In genomic region chr10:43598447-43598846, GRCh38 we compare ENCODE assay signal across 24 cellular contexts. TPM values are rescaled to one million over a fixed set of nuclear protein-coding genes. Genes with fewer than 3 reads are reported as not detected.
A peak's percentile ranks its signal among the peaks of the same experiment; 100 is the strongest.
DNase-seq lines count a peak whose midpoint lies in the region; ATAC-seq and TF ChIP-seq lines count a peak whose summit lies in the region.
"Had no signal": no experiment of that assay in that cellular context is flagged by ENCODE, and none has a peak within 500 bp of the region (broad histone marks: within the 10 kb centered on the region; RNA-seq: fewer than 3 reads in every experiment).

No MANE protein-coding gene starts in this region.

- H4K20me1 ChIP-seq in neural progenitor cell (ENCODE audit: low read depth) = no peaks in the 10 kb centered on the region

- H3K9me3 Mint-ChIP-seq in neural progenitor cell = peaks cover 6% of the 10 kb centered on the region
- H3K9me3 Mint-ChIP-seq in activated T-helper 2 cell treated with anti-CD3 and anti-CD28 coated beads, Interferon-gamma antibody, Interleukin-2, Interleukin-4, amounts not matched to agents 10 μg/mL and 5 μg/mL and 100 μg/mL, durations not matched to agents 14 hours and 24 hours and 36 hours = peaks cover 16% of the 10 kb centered on the region
- H3K9me3 Mint-ChIP-seq: activated B cell treated with CpG ODN at 0.5 μM for 24 hours had no signal

- H3K36me3 Mint-ChIP-seq in neural progenitor cell = no peaks in the 10 kb centered on the region
- peaks cover 7% of the 10 kb centered on the region for H3K36me3 Mint-ChIP-seq in activated T-helper 2 cell treated with anti-CD3 and anti-CD28 coated beads, Interferon-gamma antibody, Interleukin-2, Interleukin-4, amounts not matched to agents 10 μg/mL and 5 μg/mL and 100 μg/mL, durations not matched to agents 14 hours and 24 hours and 36 hours (ENCODE audit: low read depth)

- H3K27me3 ChIP-seq in adrenal gland = no peaks in the 10 kb centered on the region
- H3K27me3 ChIP-seq in neural progenitor cell = peaks cover 5% of the 10 kb centered on the region
- H3K27me3 ChIP-seq: cardiac muscle cell, gastrocnemius medialis, Peyer's patch, stomach, tibial nerve had no signal

- intact Hi-C loops in adrenal gland (cut with DNase I) = no loop called here
- intact Hi-C loops in activated T-helper 2 cell treated with anti-CD3 and anti-CD28 coated beads, Interferon-gamma antibody, Interleukin-2, Interleukin-4, amounts not matched to agents 10 μg/mL and 5 μg/mL and 100 μg/mL, durations not matched to agents 14 hours and 24 hours and 36 hours (cut with micrococcal nuclease) = loop anchor here (5.0 to 10.0 kb wide), 6 partner anchors 186 to 1044 kb away; no protein-coding TSS in a partner anchor

- H3K4me2 ChIP-seq in neural progenitor cell = no peak overlapping the region

- no peak overlapping the region for H3K27ac Mint-ChIP-seq in neural progenitor cell
- no peak overlapping the region for H3K27ac Mint-ChIP-seq in activated T-helper 2 cell treated with anti-CD3 and anti-CD28 coated beads, Interferon-gamma antibody, Interleukin-2, Interleukin-4, amounts not matched to agents 10 μg/mL and 5 μg/mL and 100 μg/mL, durations not matched to agents 14 hours and 24 hours and 36 hours
- H3K27ac Mint-ChIP-seq: activated B cell treated with CpG ODN at 0.5 μM for 24 hours; activated naive CD8-positive, alpha-beta T cell treated with anti-CD3 and anti-CD28 coated beads, Interleukin-2, amount 50 U/mL, for 24 hours; memory B cell; naive B cell had no signal

- TF ChIP-seq CTCF in AG10803 (conservative IDR thresholded peaks at IDR 0.05; ENCODE audit: low read length) = no peak
- TF ChIP-seq CTCF in adrenal gland (IDR thresholded peaks at IDR 0.05) = no peak
- TF ChIP-seq CTCF in fibroblast of pulmonary artery (IDR thresholded peaks at IDR 0.05; ENCODE audit: low read length, missing control alignments) = no peak
- TF ChIP-seq CTCF in neural progenitor cell (IDR thresholded peaks at IDR 0.05) = no peak

- H3K4me1 ChIP-seq in adrenal gland (replicated peaks in 1 of 2) (peaks cover 0 to 11% of the 10 kb centered on the region in 2 donors), neural progenitor cell (no peaks in the 10 kb centered on the region)
- H3K4me1 ChIP-seq: gastrocnemius medialis had no signal

- 30 to 48% (median 43%) methylated on average over 2 of the region's 2 CpGs for WGBS in adrenal gland, 4 donors

- ATAC-seq in GM19463 (IDR thresholded peaks at IDR 0.05; ENCODE audit: unreplicated experiment) = no peak
- ATAC-seq: activated naive CD8-positive, alpha-beta T cell treated with anti-CD3 and anti-CD28 coated beads, Interleukin-2, amount 50 U/mL, for 24 hours; gastrocnemius medialis had no signal

- H3F3A ChIP-seq in neural progenitor cell (ENCODE audit: low read depth) = no peaks in the 10 kb centered on the region

- TF ChIP-seq POLR2A in adrenal gland (IDR thresholded peaks at IDR 0.05) = no peak

- no peaks in the 10 kb centered on the region for H3K79me2 ChIP-seq in neural progenitor cell (ENCODE audit: low read depth)

- H3K27ac ChIP-seq in adrenal gland (no peak overlapping the region), neural progenitor cell (no peak overlapping the region)
- H3K27ac ChIP-seq: cardiac muscle cell, gastrocnemius medialis, Peyer's patch, stomach, tibial nerve had no signal

- peaks cover 5% of the 10 kb centered on the region for H3K27me3 Mint-ChIP-seq in neural progenitor cell (ENCODE audit: insufficient read depth, low read depth)
- H3K27me3 Mint-ChIP-seq in activated T-helper 2 cell treated with anti-CD3 and anti-CD28 coated beads, Interferon-gamma antibody, Interleukin-2, Interleukin-4, amounts not matched to agents 10 μg/mL and 5 μg/mL and 100 μg/mL, durations not matched to agents 14 hours and 24 hours and 36 hours (ENCODE audit: low read depth) = peaks cover 14% of the 10 kb centered on the region
- H3K27me3 Mint-ChIP-seq: activated B cell treated with CpG ODN at 0.5 μM for 24 hours; activated naive CD8-positive, alpha-beta T cell treated with anti-CD3 and anti-CD28 coated beads, Interleukin-2, amount 50 U/mL, for 24 hours had no signal

- H3K36me3 ChIP-seq in adrenal gland (replicated peaks in 1 of 2) = no peaks in the 10 kb centered on the region
- no peaks in the 10 kb centered on the region for H3K36me3 ChIP-seq in neural progenitor cell
- H3K36me3 ChIP-seq: cardiac muscle cell, gastrocnemius medialis, Peyer's patch, stomach, tibial nerve had no signal

- H3K4me3 Mint-ChIP-seq in neural progenitor cell = no peak overlapping the region
- H3K4me3 Mint-ChIP-seq in activated T-helper 2 cell treated with anti-CD3 and anti-CD28 coated beads, Interferon-gamma antibody, Interleukin-2, Interleukin-4, amounts not matched to agents 10 μg/mL and 5 μg/mL and 100 μg/mL, durations not matched to agents 14 hours and 24 hours and 36 hours (ENCODE audit: low read depth) = no peak overlapping the region
- H3K4me3 Mint-ChIP-seq: activated B cell treated with CpG ODN at 0.5 μM for 24 hours; activated naive CD8-positive, alpha-beta T cell treated with anti-CD3 and anti-CD28 coated beads, Interleukin-2, amount 50 U/mL, for 24 hours; memory B cell; naive B cell had no signal

- peak; percentile 56 for DNase-seq in AG10803 (ENCODE audit: low read depth)
- peak; percentile 10 for DNase-seq in ELR (ENCODE audit: low read depth)
- peak; percentile 36 to 66 (median 57) for DNase-seq in adrenal gland
- peak; percentile 59 for DNase-seq in fibroblast of pulmonary artery (ENCODE audit: low read depth)
- no peak for DNase-seq in neural progenitor cell (ENCODE audit: low spot score)
- no peak for DNase-seq in cerebellar cortex (ENCODE audit: low spot score)
- no peak for DNase-seq in activated T-helper 2 cell treated with anti-CD3 and anti-CD28 coated beads, Interferon-gamma antibody, Interleukin-2, Interleukin-4, amounts not matched to agents 10 μg/mL and 5 μg/mL and 100 μg/mL, durations not matched to agents 14 hours and 24 hours and 36 hours (ENCODE audit: low spot score)
- DNase-seq: activated B cell treated with CpG ODN at 0.5 μM for 24 hours; activated CD4-positive, alpha-beta T cell treated with anti-CD3 and anti-CD28 coated beads, Interleukin-2, amount 50 U/mL, for 4 hours; activated CD8-positive, alpha-beta memory T cell treated with anti-CD3 and anti-CD28 coated beads, Interleukin-2, amount 50 U/mL, for 4 hours; activated effector memory CD4-positive, alpha-beta T cell treated with Interleukin-2 at 50 U/mL for 16 hours; activated naive CD8-positive, alpha-beta T cell treated with anti-CD3 and anti-CD28 coated beads, Interleukin-2, amount 50 U/mL, for 24 hours; dermis blood vessel endothelial cell; DMS79 treated with DMSO at 0.1 percent for 48 hours; gastrocnemius medialis; naive B cell; NCI-H2081 treated with DMSO at 0.1 percent for 48 hours; Peyer's patch; stomach; T1000 had no signal

- H2AFZ ChIP-seq in neural progenitor cell (replicated peaks) = no peak overlapping the region

- H3K9ac ChIP-seq in neural progenitor cell = no peak overlapping the region

- H3K4me3 ChIP-seq in AG10803 (ENCODE audit: low read length) = no peak overlapping the region
- no peak overlapping the region for H3K4me3 ChIP-seq in adrenal gland
- no peak overlapping the region for H3K4me3 ChIP-seq in fibroblast of pulmonary artery (replicated peaks; ENCODE audit: low read depth, low read length)
- no peak overlapping the region for H3K4me3 ChIP-seq in neural progenitor cell
- H3K4me3 ChIP-seq: cardiac muscle cell, gastrocnemius medialis, Peyer's patch, stomach, tibial nerve had no signal

- H3K9me3 ChIP-seq in adrenal gland (replicated peaks in 1 of 3) = no peaks in the 10 kb centered on the region
- no peaks in the 10 kb centered on the region for H3K9me3 ChIP-seq in neural progenitor cell (ENCODE audit: low read depth)
- H3K9me3 ChIP-seq: gastrocnemius medialis, Peyer's patch, stomach, tibial nerve had no signal

- peaks cover 9% of the 10 kb centered on the region for H3K4me1 Mint-ChIP-seq in neural progenitor cell
- H3K4me1 Mint-ChIP-seq in activated T-helper 2 cell treated with anti-CD3 and anti-CD28 coated beads, Interferon-gamma antibody, Interleukin-2, Interleukin-4, amounts not matched to agents 10 μg/mL and 5 μg/mL and 100 μg/mL, durations not matched to agents 14 hours and 24 hours and 36 hours (ENCODE audit: low read depth) = peaks cover 26% of the 10 kb centered on the region

RNA-seq across cellular contexts. Expression of gene ZNF485, which starts 7.8 kb away (rescaled TPM):
- total RNA-seq in adrenal gland = 1 to 10 TPM; 1.1 to 4.0 (median 3.0) TPM
- polyA plus RNA-seq in adrenal gland = 1 to 10 TPM; 2.2 to 3.8 (median 2.6) TPM
- total RNA-seq in neural progenitor cell (ENCODE audit: low replicate concordance) = 4.7 and 5.4 TPM in 2 replicates
- 5.6 and 6.5 TPM in 2 replicates for total RNA-seq in activated T-helper 2 cell treated with anti-CD3 and anti-CD28 coated beads, Interferon-gamma antibody, Interleukin-2, Interleukin-4, amounts not matched to agents 10 μg/mL and 5 μg/mL and 100 μg/mL, durations not matched to agents 14 hours and 24 hours and 36 hours

RNA-seq across cellular contexts. Expression of gene ZNF239, which starts 24.0 kb away (rescaled TPM):
- total RNA-seq in adrenal gland = 1 to 10 TPM; 1.3 to 3.6 (median 2.4) TPM
- polyA plus RNA-seq in adrenal gland = 1 to 10 TPM; 1.9 to 6.8 (median 3.3) TPM
- total RNA-seq in neural progenitor cell (ENCODE audit: low replicate concordance) = 7.1 and 16.9 TPM in 2 replicates
- 0.66 and 0.97 TPM in 2 replicates for total RNA-seq in activated T-helper 2 cell treated with anti-CD3 and anti-CD28 coated beads, Interferon-gamma antibody, Interleukin-2, Interleukin-4, amounts not matched to agents 10 μg/mL and 5 μg/mL and 100 μg/mL, durations not matched to agents 14 hours and 24 hours and 36 hours

RNA-seq across cellular contexts. Expression of gene ZNF32, which starts 50.2 kb away (rescaled TPM):
- total RNA-seq in adrenal gland = 10 to 100 TPM; 18.0 to 47.4 (median 39.1) TPM
- polyA plus RNA-seq in adrenal gland = 10 to 100 TPM; 38.3 to 77.8 (median 67.5) TPM
- 40.8 and 50.7 TPM in 2 replicates for total RNA-seq in neural progenitor cell (ENCODE audit: low replicate concordance)
- total RNA-seq in activated T-helper 2 cell treated with anti-CD3 and anti-CD28 coated beads, Interferon-gamma antibody, Interleukin-2, Interleukin-4, amounts not matched to agents 10 μg/mL and 5 μg/mL and 100 μg/mL, durations not matched to agents 14 hours and 24 hours and 36 hours = 12.1 and 12.9 TPM in 2 replicates

Comparison
In these comparisons a context has a peak if more than half of its experiments do, and no peak if none do; other contexts are left out.
1. DNase-seq: peak in AG10803 (single experiment), ELR (single experiment), adrenal gland (7 of 7) and fibroblast of pulmonary artery (single experiment); none in neural progenitor cell (single experiment), cerebellar cortex (single experiment) and activated T-helper 2 cell treated with anti-CD3 and anti-CD28 coated beads, Interferon-gamma antibody, Interleukin-2, Interleukin-4, amounts not matched to agents 10 μg/mL and 5 μg/mL and 100 μg/mL, durations not matched to agents 14 hours and 24 hours and 36 hours (single experiment).